Comparison of ENCODE assay signal across 8 cellular contexts in genomic region chr7:130492519-130493274, GRCh38. TPM values are rescaled to one million over a fixed set of nuclear protein-coding genes. Genes with fewer than 3 reads are reported as not detected.
DNase-seq lines count a peak whose midpoint lies in the region; ATAC-seq, FAIRE-seq and TF ChIP-seq lines count a peak whose summit lies in the region.

No MANE protein-coding gene starts in this region.

- H3K4me2 ChIP-seq in A549: peak overlapping the region; percentile 76; the same call in 1 of the 3 replicates

- H3K9me3 ChIP-seq in A549 (no peaks in the 10 kb centered on the region), muscle layer of duodenum (ENCODE audit: control insufficient read depth in 1 of 2, low read length in 2 of 2) (peaks cover 0 to 4% of the 10 kb centered on the region in 2 donors)

- H3K36me3 ChIP-seq in bronchial epithelial cell (ENCODE audit: control insufficient read depth, insufficient read depth, low read length) (no peaks in the 10 kb centered on the region), muscle layer of duodenum (ENCODE audit: control insufficient read depth in 1 of 2, insufficient read depth in 2 of 2, low read length in 2 of 2) (no peaks in the 10 kb centered on the region)

- no peaks in the 10 kb centered on the region for H3K4me1 ChIP-seq in A549
- peaks cover 0 to 6% of the 10 kb centered on the region in 2 donors for H3K4me1 ChIP-seq in muscle layer of duodenum (ENCODE audit: control insufficient read depth in 1 of 2, insufficient read depth in 2 of 2, low read length in 2 of 2)

- FAIRE-seq in A549 (lab: Jason Lieb, UNC) (no peak), bronchial epithelial cell (lab: Jason Lieb, UNC) (no peak)

- H3K27me3 ChIP-seq in bronchial epithelial cell (ENCODE audit: control insufficient read depth, insufficient read depth, low read length) (no peaks in the 10 kb centered on the region), muscle layer of duodenum (ENCODE audit: low read depth, low read length) (no peaks in the 10 kb centered on the region)

- TF ChIP-seq POLR2A in A549 (IDR thresholded peaks at IDR 0.05; ENCODE audit: low read length): no peak

- no peak overlapping the region for H3K4me3 ChIP-seq in A549
- H3K4me3 ChIP-seq in bronchial epithelial cell (ENCODE audit: low read depth, low read length): peak overlapping the region; percentile 27
- peak overlapping the region; percentile 24 to 68 for H3K4me3 ChIP-seq in muscle layer of duodenum (ENCODE audit: low read depth in 1 of 2, low read length in 2 of 2)

- H3K27ac ChIP-seq in A549: no peak overlapping the region
- H3K27ac ChIP-seq in muscle layer of duodenum (ENCODE audit: low read length): no peak overlapping the region

- 98% methylated on average over 51 of the region's 51 CpGs for WGBS in A549 (ENCODE audit: missing lambda C conversion rate)

- DNase-seq in A549 (ENCODE audit: low read depth in 1 of 2, low spot score in 1 of 2) (no peak), GM13977 (ENCODE audit: low spot score) (peak; percentile 11), bronchial epithelial cell (ENCODE audit: low read depth) (no peak), inferior parietal cortex (ENCODE audit: extremely low spot score) (no peak), NCI-H774 (lab: John Stamatoyannopoulos, UW) (no peak), NCI-H226 (no peak)

- ATAC-seq in A549 (no peak), GM21528 (IDR thresholded peaks at IDR 0.05; ENCODE audit: low FRiP score, unreplicated experiment) (no peak)

- CTCF ChIA-PET in A549 (lab: Yijun Ruan, JAX): interaction anchor here (0.6 kb wide), 1 partner anchor 19 kb away, joined by 3 read pairs; no protein-coding TSS in a partner anchor

- no peak for TF ChIP-seq RAD21 in A549 (conservative IDR thresholded peaks at IDR 0.05 in 1 of 2, IDR thresholded peaks at IDR 0.05 in 1 of 2)

- in situ Hi-C loops in GM13977 (cut with MboI; ENCODE audit: low pct_unique_long_range_greater_than_20kb, low sequenced_read_pairs, unreplicated experiment): no loop called here

- POLR2A ChIA-PET in A549 (lab: Yijun Ruan, JAX): no interaction called here

- no peak for TF ChIP-seq EP300 in A549 (IDR thresholded peaks at IDR 0.05)

- no peak for TF ChIP-seq CTCF in A549 (IDR thresholded peaks at IDR 0.05)
- no peak for TF ChIP-seq CTCF in GM13977 (IDR thresholded peaks at IDR 0.05; ENCODE audit: extremely low read depth, insufficient read depth, missing control alignments)
- no peak for TF ChIP-seq CTCF in bronchial epithelial cell (IDR thresholded peaks at IDR 0.05; ENCODE audit: insufficient read depth, low read length, severe bottlenecking)

TF ChIP-seq in A549, 52 proteins besides CTCF, POLR2A, EP300 and RAD21:
- TF ChIP-seq TFCP2L1 (CRISPR knock-in tag; IDR thresholded peaks at IDR 0.05) (no peak), POLR2AphosphoS2 (conservative IDR thresholded peaks at IDR 0.05; ENCODE audit: low read length) (no peak), ZFP36 (IDR thresholded peaks at IDR 0.05; ENCODE audit: borderline replicate concordance, partially characterized antibody) (no peak), HOXA7 (CRISPR knock-in tag; IDR thresholded peaks at IDR 0.05) (no peak), FOXS1 (CRISPR knock-in tag; IDR thresholded peaks at IDR 0.05) (no peak)
TF ChIP-seq in A549: peak in this region for 0.

RNA-seq across cellular contexts. Expression of gene MEST, which starts 0.8 kb away (rescaled TPM):
- 85.1 and 105 TPM in 2 replicates for polyA plus RNA-seq in A549 (2011; rRNA removed)
- polyA plus RNA-seq in A549 (2012; cell fraction: cytosol; rRNA removed): 21.9 and 27.1 TPM in 2 replicates
- polyA plus RNA-seq in A549 (2012; cell fraction: nucleus; rRNA removed): 7.2 and 12.5 TPM in 2 replicates
- 31.2 to 33.6 TPM (median 32.6 TPM) in 3 replicates for polyA plus RNA-seq in A549 (2017; fragmentation: RNase III; extraction: RNeasy Plus Mini Kit Qiagen cat#74134 plus additional on column Dnase treatment)
- polyA minus RNA-seq in A549 (2011; rRNA and poly(A)+ RNA removed): 79.4 and 98.3 TPM in 2 replicates
- total RNA-seq in bronchial epithelial cell: 6.4 and 11.8 TPM in 2 replicates

RNA-seq across cellular contexts. Expression of gene CEP41, which starts 51.9 kb away (rescaled TPM):
- polyA plus RNA-seq in A549 (2011; rRNA removed) (21.4 and 23.1 TPM in 2 replicates), A549 (2017; fragmentation: RNase III; extraction: RNeasy Plus Mini Kit Qiagen cat#74134 plus additional on column Dnase treatment) (12.8 to 13.1 TPM (median 13.0 TPM) in 3 replicates)
- polyA plus RNA-seq in A549 (2012; cell fraction: cytosol; rRNA removed): 8.1 and 10.0 TPM in 2 replicates
- 8.5 and 9.9 TPM in 2 replicates for polyA plus RNA-seq in A549 (2012; cell fraction: nucleus; rRNA removed)
- polyA minus RNA-seq in A549 (2011; rRNA and poly(A)+ RNA removed): 15.7 and 22.7 TPM in 2 replicates
- total RNA-seq in bronchial epithelial cell: 3.1 and 4.2 TPM in 2 replicates
